In genomic region chr1:40096977-40097782, GRCh38 we compare ENCODE assay signal across 1 cellular context.
TF ChIP-seq lines count a peak whose summit lies in the region.

Gene PPT1 (minus strand): TSS chr1:40097252. CDS start chr1:40097238, 14 bp downstream.

TF ChIP-seq in K562, 482 proteins besides CTCF, POLR2A, EP300 and RAD21 (continued from another document and continues in another):
- TF ChIP-seq, protein P1, sequence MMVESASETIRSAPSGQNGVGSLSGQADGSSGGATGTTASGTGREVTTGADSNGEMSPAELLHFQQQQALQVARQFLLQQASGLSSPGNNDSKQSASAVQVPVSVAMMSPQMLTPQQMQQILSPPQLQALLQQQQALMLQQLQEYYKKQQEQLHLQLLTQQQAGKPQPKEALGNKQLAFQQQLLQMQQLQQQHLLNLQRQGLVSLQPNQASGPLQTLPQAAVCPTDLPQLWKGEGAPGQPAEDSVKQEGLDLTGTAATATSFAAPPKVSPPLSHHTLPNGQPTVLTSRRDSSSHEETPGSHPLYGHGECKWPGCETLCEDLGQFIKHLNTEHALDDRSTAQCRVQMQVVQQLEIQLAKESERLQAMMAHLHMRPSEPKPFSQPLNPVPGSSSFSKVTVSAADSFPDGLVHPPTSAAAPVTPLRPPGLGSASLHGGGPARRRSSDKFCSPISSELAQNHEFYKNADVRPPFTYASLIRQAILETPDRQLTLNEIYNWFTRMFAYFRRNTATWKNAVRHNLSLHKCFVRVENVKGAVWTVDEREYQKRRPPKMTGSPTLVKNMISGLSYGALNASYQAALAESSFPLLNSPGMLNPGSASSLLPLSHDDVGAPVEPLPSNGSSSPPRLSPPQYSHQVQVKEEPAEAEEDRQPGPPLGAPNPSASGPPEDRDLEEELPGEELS (CRISPR knock-in tag; IDR thresholded peaks at IDR 0.05; ENCODE audit: borderline replicate concordance) = peak; percentile 99
- TF ChIP-seq ZFPM2 (CRISPR knock-in tag; IDR thresholded peaks at IDR 0.05) = no peak
- TF ChIP-seq ZNF175 (CRISPR knock-in tag; IDR thresholded peaks at IDR 0.05; ENCODE audit: low read depth) = no peak
- TF ChIP-seq FIP1L1 (IDR thresholded peaks at IDR 0.05; ENCODE audit: low read depth, low read length, poor library complexity, severe bottlenecking) = peak; percentile 71
- TF ChIP-seq, protein P2, sequence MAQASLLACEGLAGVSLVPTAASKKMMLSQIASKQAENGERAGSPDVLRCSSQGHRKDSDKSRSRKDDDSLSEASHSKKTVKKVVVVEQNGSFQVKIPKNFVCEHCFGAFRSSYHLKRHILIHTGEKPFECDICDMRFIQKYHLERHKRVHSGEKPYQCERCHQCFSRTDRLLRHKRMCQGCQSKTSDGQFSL (CRISPR knock-in tag; IDR thresholded peaks at IDR 0.05) = peak; percentile 79
- TF ChIP-seq, protein P2 (tag; IDR thresholded peaks at IDR 0.05) = no peak
- peak; percentile 63; the same call in 1 of the 2 replicates for TF ChIP-seq MTA3 (IDR thresholded peaks at IDR 0.05; ENCODE audit: borderline replicate concordance)
- no peak for TF ChIP-seq BDP1 (IDR thresholded peaks at IDR 0.05; ENCODE audit: insufficient read depth, insufficient read length)
- TF ChIP-seq RB1 (IDR thresholded peaks at IDR 0.05; ENCODE audit: low read depth) = peak; percentile 80
- peak; percentile 98 for TF ChIP-seq FOXP1 (CRISPR knock-in tag; IDR thresholded peaks at IDR 0.05)
- no peak for TF ChIP-seq RFX7 (CRISPR knock-in tag; IDR thresholded peaks at IDR 0.05)
- peak; percentile 80 for TF ChIP-seq ZNF121 (CRISPR knock-in tag; conservative IDR thresholded peaks at IDR 0.05)
- no peak for TF ChIP-seq FOXM1 (IDR thresholded peaks at IDR 0.05; ENCODE audit: low read depth)
- peak; percentile 93 for TF ChIP-seq FOXM1 (CRISPR knock-in tag; IDR thresholded peaks at IDR 0.05; ENCODE audit: low read depth)
- no peak for TF ChIP-seq ZNF780A (CRISPR knock-in tag; IDR thresholded peaks at IDR 0.05)
- no peak for TF ChIP-seq NCOA6 (IDR thresholded peaks at IDR 0.05)
- TF ChIP-seq ARID3A (IDR thresholded peaks at IDR 0.05; ENCODE audit: borderline replicate concordance, low read depth, low read length) = no peak
- TF ChIP-seq NFE2L1 (tag; IDR thresholded peaks at IDR 0.05; ENCODE audit: borderline replicate concordance, low read depth) = no peak
- TF ChIP-seq ATF1 (CRISPR knock-in tag; IDR thresholded peaks at IDR 0.05) = no peak
- TF ChIP-seq ATF1 (tag; IDR thresholded peaks at IDR 0.05) = peak; percentile 76
- TF ChIP-seq CREB1 (IDR thresholded peaks at IDR 0.05) = no peak; the same call in 1 of the 2 replicates
- peak; percentile 84 for TF ChIP-seq CREB1 (CRISPR knock-in tag; IDR thresholded peaks at IDR 0.05)
- TF ChIP-seq, protein P3, sequence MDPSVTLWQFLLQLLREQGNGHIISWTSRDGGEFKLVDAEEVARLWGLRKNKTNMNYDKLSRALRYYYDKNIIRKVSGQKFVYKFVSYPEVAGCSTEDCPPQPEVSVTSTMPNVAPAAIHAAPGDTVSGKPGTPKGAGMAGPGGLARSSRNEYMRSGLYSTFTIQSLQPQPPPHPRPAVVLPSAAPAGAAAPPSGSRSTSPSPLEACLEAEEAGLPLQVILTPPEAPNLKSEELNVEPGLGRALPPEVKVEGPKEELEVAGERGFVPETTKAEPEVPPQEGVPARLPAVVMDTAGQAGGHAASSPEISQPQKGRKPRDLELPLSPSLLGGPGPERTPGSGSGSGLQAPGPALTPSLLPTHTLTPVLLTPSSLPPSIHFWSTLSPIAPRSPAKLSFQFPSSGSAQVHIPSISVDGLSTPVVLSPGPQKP (CRISPR knock-in tag; IDR thresholded peaks at IDR 0.05) = no peak
- TF ChIP-seq, protein P4, sequence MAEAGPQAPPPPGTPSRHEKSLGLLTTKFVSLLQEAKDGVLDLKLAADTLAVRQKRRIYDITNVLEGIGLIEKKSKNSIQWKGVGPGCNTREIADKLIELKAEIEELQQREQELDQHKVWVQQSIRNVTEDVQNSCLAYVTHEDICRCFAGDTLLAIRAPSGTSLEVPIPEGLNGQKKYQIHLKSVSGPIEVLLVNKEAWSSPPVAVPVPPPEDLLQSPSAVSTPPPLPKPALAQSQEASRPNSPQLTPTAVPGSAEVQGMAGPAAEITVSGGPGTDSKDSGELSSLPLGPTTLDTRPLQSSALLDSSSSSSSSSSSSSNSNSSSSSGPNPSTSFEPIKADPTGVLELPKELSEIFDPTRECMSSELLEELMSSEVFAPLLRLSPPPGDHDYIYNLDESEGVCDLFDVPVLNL (CRISPR knock-in tag; IDR thresholded peaks at IDR 0.05; ENCODE audit: low read depth) = peak; percentile 82
- no peak for TF ChIP-seq GABPB2 (CRISPR knock-in tag; conservative IDR thresholded peaks at IDR 0.05)
- TF ChIP-seq HNRNPK (IDR thresholded peaks at IDR 0.05; ENCODE audit: low read depth, low read length, poor library complexity, severe bottlenecking) = no peak
- TF ChIP-seq MAZ (CRISPR knock-in tag; conservative IDR thresholded peaks at IDR 0.05 in 1 of 2, IDR thresholded peaks at IDR 0.05 in 1 of 2) = peak; percentile 58 to 67
- peak; percentile 38; the same call in 1 of the 2 replicates for TF ChIP-seq BRD4 (IDR thresholded peaks at IDR 0.05)
- no peak; the same call in 1 of the 2 replicates for TF ChIP-seq STAT5A (IDR thresholded peaks at IDR 0.05; ENCODE audit: borderline replicate concordance, low read length)
- TF ChIP-seq ZNF224 (CRISPR knock-in tag; IDR thresholded peaks at IDR 0.05) = peak; percentile 98
- TF ChIP-seq, protein P5, sequence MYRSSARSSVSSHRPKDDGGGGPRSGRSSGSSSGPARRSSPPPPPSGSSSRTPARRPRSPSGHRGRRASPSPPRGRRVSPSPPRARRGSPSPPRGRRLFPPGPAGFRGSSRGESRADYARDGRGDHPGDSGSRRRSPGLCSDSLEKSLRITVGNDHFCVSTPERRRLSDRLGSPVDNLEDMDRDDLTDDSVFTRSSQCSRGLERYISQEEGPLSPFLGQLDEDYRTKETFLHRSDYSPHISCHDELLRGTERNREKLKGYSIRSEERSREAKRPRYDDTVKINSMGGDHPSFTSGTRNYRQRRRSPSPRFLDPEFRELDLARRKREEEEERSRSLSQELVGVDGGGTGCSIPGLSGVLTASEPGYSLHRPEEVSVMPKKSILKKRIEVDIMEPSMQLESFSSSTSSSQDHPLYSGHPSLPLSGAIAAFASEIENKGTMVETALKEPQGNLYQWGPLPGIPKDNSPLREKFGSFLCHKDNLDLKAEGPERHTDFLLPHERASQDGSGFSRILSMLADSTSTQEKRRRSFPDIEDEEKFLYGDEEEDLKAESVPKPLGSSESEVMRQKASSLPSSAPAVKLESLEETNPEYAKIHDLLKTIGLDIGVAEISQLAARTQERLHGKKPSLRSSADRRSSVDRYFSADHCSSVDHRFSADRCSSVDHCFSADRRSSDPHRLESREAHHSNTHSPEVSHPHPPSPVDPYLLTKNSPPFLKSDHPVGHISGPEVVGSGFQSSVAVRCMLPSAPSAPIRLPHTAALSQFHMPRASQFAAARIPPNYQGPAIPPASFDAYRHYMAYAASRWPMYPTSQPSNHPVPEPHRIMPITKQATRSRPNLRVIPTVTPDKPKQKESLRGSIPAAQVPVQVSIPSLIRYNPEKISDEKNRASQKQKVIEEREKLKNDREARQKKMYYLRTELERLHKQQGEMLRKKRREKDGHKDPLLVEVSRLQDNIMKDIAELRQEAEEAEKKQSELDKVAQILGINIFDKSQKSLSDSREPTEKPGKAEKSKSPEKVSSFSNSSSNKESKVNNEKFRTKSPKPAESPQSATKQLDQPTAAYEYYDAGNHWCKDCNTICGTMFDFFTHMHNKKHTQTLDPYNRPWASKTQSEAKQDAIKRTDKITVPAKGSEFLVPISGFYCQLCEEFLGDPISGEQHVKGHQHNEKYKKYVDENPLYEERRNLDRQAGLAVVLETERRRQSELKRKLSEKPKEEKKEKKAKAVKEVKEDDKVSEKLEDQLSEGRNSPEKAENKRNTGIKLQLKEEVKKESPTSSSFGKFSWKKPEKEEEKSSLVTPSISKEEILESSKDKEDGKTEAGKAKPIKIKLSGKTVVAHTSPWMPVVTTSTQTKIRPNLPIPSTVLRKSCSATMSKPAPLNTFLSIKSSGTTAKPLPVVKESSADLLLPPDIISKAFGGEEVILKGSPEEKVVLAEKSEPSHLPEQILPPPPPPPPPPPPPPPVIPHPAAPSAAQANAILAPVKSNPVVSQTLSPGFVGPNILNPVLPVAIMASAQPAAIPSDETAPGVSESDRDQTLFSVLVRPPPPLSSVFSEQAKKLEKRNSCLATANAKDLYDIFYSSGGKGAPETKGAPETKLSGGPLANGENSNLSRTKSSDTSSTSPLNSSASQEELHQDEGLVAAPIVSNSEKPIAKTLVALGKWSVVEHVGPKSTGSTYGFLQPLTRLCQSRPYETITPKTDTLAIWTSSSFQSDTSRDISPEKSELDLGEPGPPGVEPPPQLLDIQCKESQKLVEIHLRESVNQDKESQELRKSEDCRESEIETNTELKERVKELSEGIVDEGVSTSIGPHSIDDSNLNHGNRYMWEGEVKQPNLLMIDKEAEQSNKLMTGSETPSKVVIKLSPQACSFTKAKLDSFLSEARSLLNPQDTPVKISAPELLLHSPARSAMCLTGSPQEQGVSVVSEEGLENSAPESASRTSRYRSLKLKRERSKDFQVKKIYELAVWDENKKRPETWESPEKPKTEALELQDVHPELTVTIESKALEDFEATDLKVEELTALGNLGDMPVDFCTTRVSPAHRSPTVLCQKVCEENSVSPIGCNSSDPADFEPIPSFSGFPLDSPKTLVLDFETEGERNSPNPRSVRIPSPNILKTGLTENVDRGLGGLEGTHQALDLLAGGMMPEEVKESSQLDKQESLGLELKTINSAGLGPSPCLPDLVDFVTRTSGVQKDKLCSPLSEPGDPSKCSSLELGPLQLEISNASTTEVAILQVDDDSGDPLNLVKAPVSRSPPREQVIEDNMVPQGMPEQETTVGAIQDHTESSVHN (IDR thresholded peaks at IDR 0.05; ENCODE audit: borderline replicate concordance in 1 of 2, low read depth in 1 of 2) = no peak
- TF ChIP-seq TEAD1 (CRISPR knock-in tag; IDR thresholded peaks at IDR 0.05) = peak; percentile 52 to 90; a peak in 3 of 4 replicates
- peak; percentile 76 for TF ChIP-seq CHD2 (IDR thresholded peaks at IDR 0.05; ENCODE audit: low read depth, low read length)
- TF ChIP-seq FOXK2 (conservative IDR thresholded peaks at IDR 0.05 in 1 of 2, IDR thresholded peaks at IDR 0.05 in 1 of 2; ENCODE audit: low read depth in 2 of 2) = peak; percentile 63 to 71; a peak in 3 of 4 replicates
- TF ChIP-seq ZZZ3 (IDR thresholded peaks at IDR 0.05) = 0 out of 2 replicates have a peak, but pooled peaks have one; percentile 51
- no peak for TF ChIP-seq THRAP3 (IDR thresholded peaks at IDR 0.05; ENCODE audit: borderline replicate concordance)
- no peak for TF ChIP-seq ZNF507 (tag; conservative IDR thresholded peaks at IDR 0.05)
- no peak for TF ChIP-seq RBM22 (IDR thresholded peaks at IDR 0.05; ENCODE audit: low read depth, low read length, poor library complexity, severe bottlenecking)
- TF ChIP-seq ZNF124 (CRISPR knock-in tag; IDR thresholded peaks at IDR 0.05) = no peak
- TF ChIP-seq, protein P6, sequence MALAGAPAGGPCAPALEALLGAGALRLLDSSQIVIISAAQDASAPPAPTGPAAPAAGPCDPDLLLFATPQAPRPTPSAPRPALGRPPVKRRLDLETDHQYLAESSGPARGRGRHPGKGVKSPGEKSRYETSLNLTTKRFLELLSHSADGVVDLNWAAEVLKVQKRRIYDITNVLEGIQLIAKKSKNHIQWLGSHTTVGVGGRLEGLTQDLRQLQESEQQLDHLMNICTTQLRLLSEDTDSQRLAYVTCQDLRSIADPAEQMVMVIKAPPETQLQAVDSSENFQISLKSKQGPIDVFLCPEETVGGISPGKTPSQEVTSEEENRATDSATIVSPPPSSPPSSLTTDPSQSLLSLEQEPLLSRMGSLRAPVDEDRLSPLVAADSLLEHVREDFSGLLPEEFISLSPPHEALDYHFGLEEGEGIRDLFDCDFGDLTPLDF (CRISPR knock-in tag; IDR thresholded peaks at IDR 0.05) = peak; percentile 97
- no peak for TF ChIP-seq PATZ1 (CRISPR knock-in tag; IDR thresholded peaks at IDR 0.05; ENCODE audit: borderline replicate concordance)
- TF ChIP-seq MEF2A (IDR thresholded peaks at IDR 0.05; ENCODE audit: control insufficient read depth, low read depth, low read length) = no peak
- no peak for TF ChIP-seq POLR3A (IDR thresholded peaks at IDR 0.05; ENCODE audit: borderline replicate concordance, extremely low read depth, insufficient read depth, insufficient read length)
